1 cellular context compared by ENCODE assay signal in genomic region chr19:55484571-55485438, GRCh38.
TF ChIP-seq lines count a peak whose summit lies in the region.

Gene NAT14, plus strand, starts transcription at chr19:55485188. Its CDS starts 521 bp downstream, at chr19:55485709.

TF ChIP-seq in HepG2, 621 proteins besides CTCF, POLR2A, EP300 and RAD21 (continued from another document and continues in another):
- TF ChIP-seq CSRNP1 (CRISPR knock-in tag; IDR thresholded peaks at IDR 0.05), result no peak
- TF ChIP-seq ZNF333 (CRISPR knock-in tag; IDR thresholded peaks at IDR 0.05; ENCODE audit: borderline replicate concordance), result no peak
- no peak for TF ChIP-seq ZNF382 (CRISPR knock-in tag; IDR thresholded peaks at IDR 0.05; ENCODE audit: borderline replicate concordance)
- no peak for TF ChIP-seq HNRNPL (IDR thresholded peaks at IDR 0.05; ENCODE audit: low read depth, low read length)
- TF ChIP-seq JUND (CRISPR knock-in tag; IDR thresholded peaks at IDR 0.05), result 0 out of 2 replicates have a peak, but pooled peaks have one; percentile 25
- TF ChIP-seq NBN (conservative IDR thresholded peaks at IDR 0.05), result no peak
- no peak for TF ChIP-seq ZNF225 (CRISPR knock-in tag; IDR thresholded peaks at IDR 0.05)
- TF ChIP-seq ZNF841 (CRISPR knock-in tag; IDR thresholded peaks at IDR 0.05; ENCODE audit: borderline replicate concordance), result no peak
- no peak for TF ChIP-seq TAF1 (CRISPR knock-in tag; IDR thresholded peaks at IDR 0.05)
- no peak for TF ChIP-seq ZSCAN30 (CRISPR knock-in tag; IDR thresholded peaks at IDR 0.05)
- no peak for TF ChIP-seq IRF9 (CRISPR knock-in tag; IDR thresholded peaks at IDR 0.05; ENCODE audit: borderline replicate concordance)
- TF ChIP-seq ZNF430 (CRISPR knock-in tag; IDR thresholded peaks at IDR 0.05), result no peak
- no peak; the same call in 1 of the 2 replicates for TF ChIP-seq SP2 (CRISPR knock-in tag; IDR thresholded peaks at IDR 0.05)
- TF ChIP-seq GPN1 (CRISPR knock-in tag; IDR thresholded peaks at IDR 0.05; ENCODE audit: borderline replicate concordance), result no peak
- TF ChIP-seq E2F2 (CRISPR knock-in tag; IDR thresholded peaks at IDR 0.05; ENCODE audit: borderline replicate concordance), result no peak
- TF ChIP-seq TEF (CRISPR knock-in tag; IDR thresholded peaks at IDR 0.05), result no peak
- TF ChIP-seq ZNF160 (CRISPR knock-in tag; IDR thresholded peaks at IDR 0.05), result no peak
- TF ChIP-seq YEATS2 (CRISPR knock-in tag; IDR thresholded peaks at IDR 0.05; ENCODE audit: borderline replicate concordance), result peak; percentile 19; the same call in 1 of the 2 replicates
- TF ChIP-seq MXD4 (CRISPR knock-in tag; IDR thresholded peaks at IDR 0.05), result no peak
- no peak for TF ChIP-seq ZNF547 (CRISPR knock-in tag; IDR thresholded peaks at IDR 0.05)
- peak; percentile 44; the same call in 1 of the 2 replicates for TF ChIP-seq ZFP91 (CRISPR knock-in tag; IDR thresholded peaks at IDR 0.05; ENCODE audit: borderline replicate concordance)
- TF ChIP-seq SSRP1 (CRISPR knock-in tag; IDR thresholded peaks at IDR 0.05), result no peak
- peak; percentile 61 for TF ChIP-seq ATF7 (IDR thresholded peaks at IDR 0.05)
- peak; percentile 67; the same call in 1 of the 2 replicates for TF ChIP-seq ATF7 (CRISPR knock-in tag; IDR thresholded peaks at IDR 0.05)
- no peak for TF ChIP-seq MIER3 (CRISPR knock-in tag; IDR thresholded peaks at IDR 0.05; ENCODE audit: borderline replicate concordance)
- TF ChIP-seq SMARCE1 (IDR thresholded peaks at IDR 0.05; ENCODE audit: borderline replicate concordance), result no peak
- TF ChIP-seq ETS1 (CRISPR knock-in tag; IDR thresholded peaks at IDR 0.05), result no peak
- TF ChIP-seq GTF3A (CRISPR knock-in tag; conservative IDR thresholded peaks at IDR 0.05), result no peak
- no peak for TF ChIP-seq MNT (IDR thresholded peaks at IDR 0.05)
- no peak for TF ChIP-seq SPEN (CRISPR knock-in tag; IDR thresholded peaks at IDR 0.05; ENCODE audit: low read depth)
- TF ChIP-seq MAZ (IDR thresholded peaks at IDR 0.05; ENCODE audit: borderline replicate concordance, low read depth, low read length), result peak; percentile 49; the same call in 1 of the 2 replicates
- TF ChIP-seq MAZ (CRISPR knock-in tag; IDR thresholded peaks at IDR 0.05; ENCODE audit: low read depth), result no peak
- peak; percentile 5; the same call in 1 of the 2 replicates for TF ChIP-seq HNF4G (IDR thresholded peaks at IDR 0.05; ENCODE audit: borderline replicate concordance, low read depth, low read length)
- TF ChIP-seq HNF4G (CRISPR knock-in tag; IDR thresholded peaks at IDR 0.05; ENCODE audit: borderline replicate concordance, low read depth), result no peak
- TF ChIP-seq SNAPC2 (CRISPR knock-in tag; IDR thresholded peaks at IDR 0.05), result no peak
- TF ChIP-seq POGZ (CRISPR knock-in tag; IDR thresholded peaks at IDR 0.05), result no peak
- no peak for TF ChIP-seq IKZF4 (CRISPR knock-in tag; IDR thresholded peaks at IDR 0.05; ENCODE audit: borderline replicate concordance, low read depth, not compliant biosample characterization)
- TF ChIP-seq ZNF3 (CRISPR knock-in tag; IDR thresholded peaks at IDR 0.05), result no peak
- no peak for TF ChIP-seq TGIF2 (CRISPR knock-in tag; IDR thresholded peaks at IDR 0.05)
- TF ChIP-seq THYN1 (CRISPR knock-in tag; IDR thresholded peaks at IDR 0.05; ENCODE audit: borderline replicate concordance, low read depth), result no peak
- no peak for TF ChIP-seq NR0B2 (CRISPR knock-in tag; IDR thresholded peaks at IDR 0.05)
- no peak for TF ChIP-seq ZNF20 (CRISPR knock-in tag; IDR thresholded peaks at IDR 0.05)
- no peak for TF ChIP-seq STAG1 (CRISPR knock-in tag; IDR thresholded peaks at IDR 0.05)
- TF ChIP-seq CHD2 (IDR thresholded peaks at IDR 0.05; ENCODE audit: low read depth, low read length), result no peak
- no peak for TF ChIP-seq DBP (CRISPR knock-in tag; IDR thresholded peaks at IDR 0.05; ENCODE audit: not compliant biosample characterization)
- TF ChIP-seq ZGPAT (CRISPR knock-in tag; IDR thresholded peaks at IDR 0.05), result 0 out of 2 replicates have a peak, but pooled peaks have one; percentile 34
- TF ChIP-seq KMT2A (CRISPR knock-in tag; IDR thresholded peaks at IDR 0.05), result no peak
- TF ChIP-seq MBNL3 (CRISPR knock-in tag; conservative IDR thresholded peaks at IDR 0.05), result no peak
- TF ChIP-seq KDM1A (CRISPR knock-in tag; IDR thresholded peaks at IDR 0.05), result no peak
- TF ChIP-seq ZBTB10 (CRISPR knock-in tag; IDR thresholded peaks at IDR 0.05; ENCODE audit: borderline replicate concordance), result no peak
- TF ChIP-seq ZNF672 (CRISPR knock-in tag; IDR thresholded peaks at IDR 0.05), result no peak
- TF ChIP-seq SALL2 (CRISPR knock-in tag; IDR thresholded peaks at IDR 0.05), result peak; percentile 65; the same call in 1 of the 2 replicates
